17 cellular contexts compared by ENCODE assay signal in the genomic region with DNA sequence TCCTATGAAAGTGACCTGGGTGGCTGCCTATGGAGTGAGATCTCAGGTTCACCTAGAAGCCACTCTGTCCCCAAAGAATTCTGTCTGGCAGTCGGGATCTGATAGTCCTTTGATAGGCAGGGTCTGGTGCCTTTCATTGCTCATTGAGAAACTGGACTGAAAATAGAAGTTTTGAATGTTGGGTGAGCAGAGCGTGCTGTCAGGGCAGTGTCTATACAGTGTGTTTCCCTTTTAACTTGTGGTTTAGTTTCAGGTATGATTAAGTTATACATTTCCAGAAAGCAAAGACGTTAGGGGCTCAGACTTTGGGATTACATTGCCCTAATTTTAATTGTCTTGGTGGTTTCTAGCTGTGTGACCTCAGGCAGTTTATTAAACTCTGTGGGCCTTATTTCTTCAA.
DNase-seq lines count a peak whose midpoint lies in the region; ATAC-seq lines count a peak whose summit lies in the region.
"Had no signal": no experiment of that assay in that cellular context is flagged by ENCODE, and none has a peak within 500 bp of the region (broad histone marks: within the 10 kb centered on the region; RNA-seq: fewer than 3 reads in every experiment).

No MANE protein-coding gene starts in this region.

- no peak for DNase-seq in RKO (ENCODE audit: low spot score)
- DNase-seq in GM03348 (ENCODE audit: low spot score) = no peak
- no peak for DNase-seq in activated CD4-positive, alpha-beta T cell treated with anti-CD3 and anti-CD28 coated beads, Interleukin-2, amount 50 U/mL, for 4 hours
- no peak for DNase-seq in MG63
- DNase-seq: activated CD4-positive, alpha-beta T cell treated with anti-CD3 and anti-CD28 coated beads for 36 hours; activated CD8-positive, alpha-beta memory T cell treated with anti-CD3 and anti-CD28 coated beads, Interleukin-2, amount 50 U/mL, for 4 hours; activated effector memory CD4-positive, alpha-beta T cell treated with Interleukin-2 at 50 U/mL for 16 hours; dermis blood vessel endothelial cell; left cardiac atrium; NCI-H2029 treated with DMSO at 0.1 percent for 48 hours; NCI-H510A; stimulated activated CD4-positive, alpha-beta T cell treated with anti-CD3 and anti-CD28 coated beads, Interleukin-12 subunit alpha, Interleukin-12 subunit beta, amount 100 ng/mL, for 4 hours had no signal

- no peaks in the 10 kb centered on the region for H3K36me3 ChIP-seq in MG63
- H3K36me3 ChIP-seq: BLaER1 treated with 17β-estradiol and CSF1 and Interleukin-3, amounts not matched to agents 10 nM and 100 nM had no signal

- no peak overlapping the region for H3K4me3 ChIP-seq in MG63
- H3K4me3 ChIP-seq: BLaER1 treated with 17β-estradiol and CSF1 and Interleukin-3, amounts not matched to agents 10 nM and 100 nM had no signal

- peak; percentile 58 for ATAC-seq in GM18858 (IDR thresholded peaks at IDR 0.05; ENCODE audit: unreplicated experiment)
- peak; percentile 81 for ATAC-seq in GM21367 (IDR thresholded peaks at IDR 0.05; ENCODE audit: unreplicated experiment)
- ATAC-seq in HG02884 (IDR thresholded peaks at IDR 0.05; ENCODE audit: unreplicated experiment) = peak; percentile 60
- ATAC-seq in HG03457 (IDR thresholded peaks at IDR 0.05; ENCODE audit: unreplicated experiment) = peak; percentile 91
- ATAC-seq: activated CD4-positive, alpha-beta T cell treated with anti-CD3 and anti-CD28 coated beads for 36 hours; left cardiac atrium had no signal

- H3K27me3 ChIP-seq in MG63 = no peaks in the 10 kb centered on the region
- H3K27me3 ChIP-seq: BLaER1 treated with 17β-estradiol and CSF1 and Interleukin-3, amounts not matched to agents 10 nM and 100 nM had no signal

- no peaks in the 10 kb centered on the region for H3K9me3 ChIP-seq in MG63
- H3K9me3 ChIP-seq: BLaER1 treated with 17β-estradiol and CSF1 and Interleukin-3, amounts not matched to agents 10 nM and 100 nM had no signal
